27 cellular contexts compared by ENCODE assay signal in the genomic region with DNA sequence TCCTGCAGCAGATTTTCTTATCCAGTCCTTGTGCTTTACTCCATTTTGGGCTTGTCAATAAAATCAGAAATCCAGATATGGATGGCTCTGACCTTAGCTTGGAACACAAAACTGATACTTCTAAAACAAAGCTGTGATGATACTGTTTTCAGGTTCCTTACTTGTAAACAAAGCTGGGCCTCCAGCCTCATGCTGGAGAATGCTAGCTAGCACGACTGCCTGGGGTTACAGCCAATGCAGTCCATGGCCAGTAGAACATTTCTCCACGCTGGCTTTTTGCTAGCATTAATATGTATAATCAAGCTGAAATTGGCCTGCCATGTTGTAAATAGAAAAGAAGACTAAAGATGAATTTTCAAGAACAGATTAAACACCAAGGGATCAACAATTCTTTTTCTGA.
DNase-seq lines count a peak whose midpoint lies in the region; ATAC-seq and TF ChIP-seq lines count a peak whose summit lies in the region.
"Had no signal": no experiment of that assay in that cellular context is flagged by ENCODE, and none has a peak within 500 bp of the region (broad histone marks: within the 10 kb centered on the region; RNA-seq: fewer than 3 reads in every experiment).

No MANE protein-coding gene starts in this region.

- WGBS in mesenchymal stem cell = 80% methylated on average over 1 of the region's 2 CpGs

- H3K4me1 ChIP-seq in mesenchymal stem cell (ENCODE audit: control insufficient read depth, insufficient read depth, low read depth, low read length) (peaks cover 6% of the 10 kb centered on the region), vagina (peaks cover 9% of the 10 kb centered on the region)
- H3K4me1 ChIP-seq: adrenal gland, breast epithelium had no signal

- H3K23ac ChIP-seq in mesenchymal stem cell (ENCODE audit: low read length in 2 of 2) = no peak overlapping the region

- no peak for ATAC-seq in HG02623 (IDR thresholded peaks at IDR 0.05; ENCODE audit: unreplicated experiment)
- ATAC-seq: heart left ventricle; naive thymus-derived CD4-positive, alpha-beta T cell; T-helper 17 cell had no signal

- intact Hi-C loops in vagina (cut with DNase I) = no loop called here

- H3K14ac ChIP-seq in mesenchymal stem cell (ENCODE audit: low read length in 2 of 2) = no peak overlapping the region

- TF ChIP-seq CTCF in brain microvascular endothelial cell (IDR thresholded peaks at IDR 0.05; ENCODE audit: low read depth, low read length, missing control alignments) (no peak), vagina (IDR thresholded peaks at IDR 0.05) (no peak)

- peaks cover 15% of the 10 kb centered on the region for H3K79me1 ChIP-seq in mesenchymal stem cell (replicated peaks; ENCODE audit: low read length, poor library complexity, severe bottlenecking)

- H3K4me2 ChIP-seq in mesenchymal stem cell (ENCODE audit: low read length, poor library complexity, severe bottlenecking) = no peak overlapping the region

- H2BK120ac ChIP-seq in mesenchymal stem cell (ENCODE audit: low read depth, low read length) = no peak overlapping the region

- DNase-seq in activated CD8-positive, alpha-beta memory T cell treated with anti-CD3 and anti-CD28 coated beads, Interleukin-2, amount 50 U/mL, for 48 hours = peak; percentile 6
- DNase-seq in activated CD8-positive, alpha-beta memory T cell treated with anti-CD3 and anti-CD28 coated beads for 24 hours = no peak
- DNase-seq in brain microvascular endothelial cell (no peak), mesenchymal stem cell (no peak), vagina (ENCODE audit: extremely low spot score in 2 of 2) (no peak), NCI-H510A (lab: John Stamatoyannopoulos, UW) (no peak), NCI-H187 treated with DMSO at 0.1 percent for 48 hours (lab: John Stamatoyannopoulos, UW) (no peak)
- DNase-seq: 8988T; activated CD4-positive, alpha-beta T cell treated with anti-CD3 and anti-CD28 coated beads, Interleukin-2, amount 50 U/mL, for 48 hours; activated naive CD4-positive, alpha-beta T cell treated with anti-CD3 and anti-CD28 coated beads for 36 hours; AML-193; CD4-positive, alpha-beta T cell; cortex of kidney; DND-41; effector memory CD4-positive, alpha-beta T cell; heart left ventricle; KG1; naive thymus-derived CD4-positive, alpha-beta T cell; NCI-H1105; NCI-H187; NCI-H524 treated with DMSO at 0.1 percent for 48 hours; stimulated activated CD4-positive, alpha-beta T cell treated with anti-CD3 and anti-CD28 coated beads, Interleukin-4, amount 100 ng/mL, for 4 hours; T-helper 17 cell had no signal

- peak overlapping the region; percentile 91 for H3K27ac ChIP-seq in brain microvascular endothelial cell
- H3K27ac ChIP-seq in mesenchymal stem cell (ENCODE audit: low read length, poor library complexity, severe bottlenecking) = no peak overlapping the region
- peak overlapping the region; percentile 13 for H3K27ac ChIP-seq in vagina
- H3K27ac ChIP-seq: adrenal gland, HL-60 had no signal

- no peaks in the 10 kb centered on the region for H3K27me3 ChIP-seq in brain microvascular endothelial cell (replicated peaks)
- no peaks in the 10 kb centered on the region for H3K27me3 ChIP-seq in mesenchymal stem cell (ENCODE audit: control insufficient read depth in 1 of 2, insufficient read depth in 1 of 2, low read length in 2 of 2)
- no peaks in the 10 kb centered on the region for H3K27me3 ChIP-seq in vagina
- H3K27me3 ChIP-seq: adrenal gland, breast epithelium, heart left ventricle had no signal

- no peak for TF ChIP-seq POLR2A in vagina (IDR thresholded peaks at IDR 0.05)

- H2BK5ac ChIP-seq in mesenchymal stem cell (ENCODE audit: low read depth, low read length, poor library complexity, severe bottlenecking) = no peak overlapping the region

- H3K9ac ChIP-seq in mesenchymal stem cell (ENCODE audit: low read length) = peak overlapping the region; percentile 16

- H3K4me3 ChIP-seq in brain microvascular endothelial cell (ENCODE audit: low read depth, low read length) (no peak overlapping the region), mesenchymal stem cell (ENCODE audit: insufficient read depth in 1 of 2, low read depth in 1 of 2, low read length in 2 of 2) (no peak overlapping the region), vagina (no peak overlapping the region)
- H3K4me3 ChIP-seq: adrenal gland, breast epithelium, heart left ventricle had no signal

- H3K36me3 ChIP-seq in brain microvascular endothelial cell (replicated peaks) (peaks cover 17% of the 10 kb centered on the region), mesenchymal stem cell (ENCODE audit: control insufficient read depth in 1 of 2, insufficient read depth in 2 of 2, low read depth in 1 of 2, low read length in 2 of 2) (peaks cover 10 to 19% of the 10 kb centered on the region in 2 experiments), vagina (no peaks in the 10 kb centered on the region)
- H3K36me3 ChIP-seq: breast epithelium, heart left ventricle had no signal

- H2AK5ac ChIP-seq in mesenchymal stem cell (ENCODE audit: low read length, severe bottlenecking) = no peak overlapping the region

- no peak overlapping the region for H2BK12ac ChIP-seq in mesenchymal stem cell (ENCODE audit: low read length in 2 of 2)

- H3K4ac ChIP-seq in mesenchymal stem cell (ENCODE audit: low read depth in 1 of 2, low read length in 2 of 2) = no peak overlapping the region

- H4K8ac ChIP-seq in mesenchymal stem cell (ENCODE audit: low read length) = no peak overlapping the region

- H4K91ac ChIP-seq in mesenchymal stem cell (ENCODE audit: low read length) = no peak overlapping the region

- H3K18ac ChIP-seq in mesenchymal stem cell (ENCODE audit: low read depth in 1 of 2, low read length in 2 of 2) = no peak overlapping the region

- no peak overlapping the region for H2BK15ac ChIP-seq in mesenchymal stem cell (ENCODE audit: low read depth, poor library complexity, severe bottlenecking)

- in situ Hi-C loops in brain microvascular endothelial cell (cut with HindIII; ENCODE audit: low pct_ligation_motif_present, low sequenced_read_pairs) = no loop called here

- H2AFZ ChIP-seq in mesenchymal stem cell (ENCODE audit: low read depth, low read length) = no peak overlapping the region

- H3K9me3 ChIP-seq in mesenchymal stem cell (ENCODE audit: control insufficient read depth, low read length) (no peaks in the 10 kb centered on the region), vagina (no peaks in the 10 kb centered on the region)
- H3K9me3 ChIP-seq: adrenal gland, breast epithelium, heart left ventricle had no signal
